ENCODE assay signal across 12 cellular contexts in the genomic region with DNA sequence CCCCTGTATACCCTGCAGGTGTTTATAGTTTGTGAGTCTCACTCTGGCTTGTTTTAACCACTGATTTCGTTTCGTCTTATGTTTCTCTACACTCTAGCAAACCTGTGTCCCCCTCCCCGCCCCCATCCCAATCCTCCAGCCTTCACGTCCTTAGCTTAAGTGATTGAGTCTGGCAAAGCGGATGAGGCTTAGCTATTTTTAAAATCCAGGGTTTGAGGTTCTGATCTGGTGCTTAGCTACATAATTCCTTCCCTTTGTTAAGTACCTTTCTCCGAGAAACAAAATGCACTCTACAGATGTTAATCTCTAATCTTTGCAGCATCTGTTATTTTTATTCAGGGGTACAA. TPM values are rescaled to one million over a fixed set of nuclear protein-coding genes. Genes with fewer than 3 reads are reported as not detected.
DNase-seq lines count a peak whose midpoint lies in the region; ATAC-seq and TF ChIP-seq lines count a peak whose summit lies in the region.
"Had no signal": no experiment of that assay in that cellular context is flagged by ENCODE, and none has a peak within 500 bp of the region (broad histone marks: within the 10 kb centered on the region; RNA-seq: fewer than 3 reads in every experiment).

No MANE protein-coding gene starts in this region.

- H3K27me3 ChIP-seq in MM.1S (replicated peaks; ENCODE audit: insufficient read depth, low read length) (no peaks in the 10 kb centered on the region), dorsolateral prefrontal cortex (no peaks in the 10 kb centered on the region)

- H3K4me1 ChIP-seq in MM.1S (ENCODE audit: low read length), result peaks cover 67% of the 10 kb centered on the region

- peaks cover 60% of the 10 kb centered on the region for H3K27me3 Mint-ChIP-seq in T-helper 2 cell treated with Interferon-gamma antibody and Interleukin-4, amounts not matched to agents 5 μg/mL and 100 μg/mL, for 36 hours (ENCODE audit: low read depth)

- peak overlapping the region; percentile 61 for H3K4me3 ChIP-seq in MM.1S (ENCODE audit: low read length)
- H3K4me3 ChIP-seq in dorsolateral prefrontal cortex, result peak overlapping the region in 46 of 59 donors; percentile 5 to 53 (median 26)

- peak overlapping the region; percentile 100 for H3K27ac ChIP-seq in MM.1S (ENCODE audit: low read length)
- peak overlapping the region in 39 of 59 donors; percentile 1 to 77 (median 50) for H3K27ac ChIP-seq in dorsolateral prefrontal cortex

- H3K79me2 ChIP-seq in MM.1S (ENCODE audit: low read length), result peaks cover 93% of the 10 kb centered on the region

- DNase-seq in T-helper 2 cell treated with Interferon-gamma antibody and Interleukin-4, amounts not matched to agents 5 μg/mL and 100 μg/mL, for 36 hours (ENCODE audit: low spot score), result no peak
- DNase-seq in T-helper 2 cell (no peak), MM.1S (peak; percentile 91), dorsolateral prefrontal cortex (no peak), posterior vena cava (ENCODE audit: low spot score) (peak; percentile 15), NCI-H510A treated with DMSO at 0.1 percent for 48 hours (lab: John Stamatoyannopoulos, UW) (no peak)
- DNase-seq in effector CD8-positive, alpha-beta T cell (lab: John Stamatoyannopoulos, UW), result no peak
- DNase-seq: activated naive CD4-positive, alpha-beta T cell treated with Interleukin-2 at 50 U/mL for 16 hours; GF-D8; T1000 had no signal

- H3K9me3 Mint-ChIP-seq in T-helper 2 cell treated with Interferon-gamma antibody and Interleukin-4, amounts not matched to agents 5 μg/mL and 100 μg/mL, for 36 hours, result no peaks in the 10 kb centered on the region

- H3K9me2 ChIP-seq in MM.1S (replicated peaks; ENCODE audit: insufficient read depth, low read length), result no peaks in the 10 kb centered on the region

- peak overlapping the region; percentile 93 for H3K9ac ChIP-seq in MM.1S (ENCODE audit: low read length)

- H3F3A ChIP-seq in MM.1S (ENCODE audit: insufficient read depth, low read length), result peaks cover 42% of the 10 kb centered on the region

- no peaks in the 10 kb centered on the region for H3K36me3 ChIP-seq in MM.1S (replicated peaks; ENCODE audit: insufficient read depth, low read length)

- H4K20me1 ChIP-seq in MM.1S (ENCODE audit: insufficient read depth, low read length), result no peaks in the 10 kb centered on the region

- no peak overlapping the region for H3K27ac Mint-ChIP-seq in T-helper 2 cell treated with Interferon-gamma antibody and Interleukin-4, amounts not matched to agents 5 μg/mL and 100 μg/mL, for 36 hours
- H3K27ac Mint-ChIP-seq: IgD-negative memory B cell had no signal

- peak overlapping the region; percentile 99 for H3K4me2 ChIP-seq in MM.1S (ENCODE audit: low read depth, low read length)

- peak overlapping the region; percentile 1 for H3K4me3 Mint-ChIP-seq in T-helper 2 cell treated with Interferon-gamma antibody and Interleukin-4, amounts not matched to agents 5 μg/mL and 100 μg/mL, for 36 hours
- H3K4me3 Mint-ChIP-seq: IgD-negative memory B cell had no signal

- no peak for ATAC-seq in esophagus mucosa

- H3K36me3 Mint-ChIP-seq in T-helper 2 cell treated with Interferon-gamma antibody and Interleukin-4, amounts not matched to agents 5 μg/mL and 100 μg/mL, for 36 hours (ENCODE audit: low read depth), result no peaks in the 10 kb centered on the region
- H3K36me3 Mint-ChIP-seq: IgD-negative memory B cell had no signal

- TF ChIP-seq CTCF in MM.1S (IDR thresholded peaks at IDR 0.05; ENCODE audit: low read length) (no peak), dorsolateral prefrontal cortex (IDR thresholded peaks at IDR 0.05 in 54 of 56, conservative IDR thresholded peaks at IDR 0.05 in 2 of 56; ENCODE audit: low read depth in 1 of 56, partially characterized antibody in 56 of 56) (no peak)

- intact Hi-C loops in dorsolateral prefrontal cortex (cut with DNase I) (loop anchor here in 1 of 2 donors (5.0 kb wide), 2 partner anchors 41 to 91 kb away; no protein-coding TSS in a partner anchor), posterior vena cava (cut with DNase I) (no loop called here)

- H3K4me1 Mint-ChIP-seq in T-helper 2 cell treated with Interferon-gamma antibody and Interleukin-4, amounts not matched to agents 5 μg/mL and 100 μg/mL, for 36 hours (ENCODE audit: low read depth), result peaks cover 8% of the 10 kb centered on the region
- H3K4me1 Mint-ChIP-seq: IgD-negative memory B cell had no signal

- no peak overlapping the region for H2AFZ ChIP-seq in MM.1S (ENCODE audit: low read length)

- no peaks in the 10 kb centered on the region for H3K9me3 ChIP-seq in MM.1S (replicated peaks; ENCODE audit: insufficient read depth, low read length)

RNA-seq across cellular contexts. Expression of gene AGAP1, which starts 7.8 kb away (rescaled TPM):
- total RNA-seq in dorsolateral prefrontal cortex (100 to 1,000 TPM; 141 to 246 (median 193) TPM), posterior vena cava (10 to 100 TPM; 28.9 to 33.3 TPM), esophagus mucosa (17.1 TPM)

Comparison
In these comparisons a context has a peak if more than half of its experiments do, and no peak if none do; other contexts are left out.
1. DNase-seq: peak in MM.1S (single experiment) and posterior vena cava (single experiment); none in T-helper 2 cell treated with Interferon-gamma antibody and Interleukin-4, amounts not matched to agents 5 μg/mL and 100 μg/mL, for 36 hours (single experiment), T-helper 2 cell (0 of 5), dorsolateral prefrontal cortex (0 of 10), NCI-H510A treated with DMSO at 0.1 percent for 48 hours (single experiment) and effector CD8-positive, alpha-beta T cell (single experiment).